In genomic region chr10:133353988-133354605, GRCh38 we compare ENCODE assay signal across 16 cellular contexts. TPM values are rescaled to one million over a fixed set of nuclear protein-coding genes. Genes with fewer than 3 reads are reported as not detected.
DNase-seq lines count a peak whose midpoint lies in the region; ATAC-seq lines count a peak whose summit lies in the region.
"Had no signal": no experiment of that assay in that cellular context is flagged by ENCODE, and none has a peak within 500 bp of the region (broad histone marks: within the 10 kb centered on the region; RNA-seq: fewer than 3 reads in every experiment).

No MANE protein-coding gene starts in this region.

- DNase-seq in Right ventricle myocardium superior = peak; percentile 26
- DNase-seq in cardiac septum (ENCODE audit: low spot score) = no peak
- DNase-seq in activated T-cell treated with anti-CD3 and anti-CD28 coated beads, Interleukin-2, amount 50 U/mL, for 1 hour = no peak
- DNase-seq in NCI-H1694 treated with DMSO at 0.1 percent for 48 hours (lab: John Stamatoyannopoulos, UW) = no peak
- DNase-seq: 8988T; Caco-2; CD4-positive, CD25-positive, alpha-beta regulatory T cell; H9; KG1; MV-4-11; NCI-H1417; NCI-H1930; NCI-H345; NCI-H524 treated with DMSO at 0.1 percent for 48 hours; PC-3; RPMI8226 had no signal

- ATAC-seq in Right ventricle myocardium superior (ENCODE audit: poor library complexity) = no peak
- ATAC-seq: PC-3 had no signal

- intact Hi-C loops in Right ventricle myocardium superior (cut with DNase I) = no loop called here
- intact Hi-C loops in cardiac septum (cut with DNase I) = no loop called here

RNA-seq across cellular contexts. Expression of gene FUOM, which starts 3.7 kb away (rescaled TPM):
- 7.4 TPM for total RNA-seq in Right ventricle myocardium superior
- total RNA-seq in cardiac septum = 6.1 TPM

RNA-seq across cellular contexts. Expression of gene PRAP1, which starts 6.9 kb away (rescaled TPM):
- total RNA-seq in Right ventricle myocardium superior = not detected
- not detected for total RNA-seq in cardiac septum
- total RNA-seq: CD4-positive, CD25-positive, alpha-beta regulatory T cell; PC-3 had no signal

RNA-seq across cellular contexts. Expression of gene CALY, which starts 17.4 kb away (rescaled TPM):
- not detected for total RNA-seq in Right ventricle myocardium superior
- total RNA-seq in cardiac septum = not detected
- total RNA-seq: Caco-2, PC-3 had no signal

RNA-seq across cellular contexts. Expression of gene ECHS1, which starts 19.1 kb away (rescaled TPM):
- 239 TPM for total RNA-seq in Right ventricle myocardium superior
- total RNA-seq in cardiac septum = 152 TPM

RNA-seq across cellular contexts. Expression of gene PAOX, which starts 25.0 kb away (rescaled TPM):
- total RNA-seq in Right ventricle myocardium superior = 3.4 TPM
- total RNA-seq in cardiac septum = 2.9 TPM
